Comparison of ENCODE assay signal across 8 cellular contexts in genomic region chr2:30232027-30232800, GRCh38. TPM values are rescaled to one million over a fixed set of nuclear protein-coding genes. Genes with fewer than 3 reads are reported as not detected.
DNase-seq lines count a peak whose midpoint lies in the region; ATAC-seq and TF ChIP-seq lines count a peak whose summit lies in the region.

No MANE protein-coding gene starts in this region.

- BruUV-seq in PC-3 (replicated peaks; lab: Mats Ljungman, UMichigan) = no TSS peak

- H3F3A ChIP-seq in PC-3 (ENCODE audit: low read length, unreplicated experiment) = no peaks in the 10 kb centered on the region

- no peaks in the 10 kb centered on the region for H4K20me1 ChIP-seq in PC-3 (ENCODE audit: low read length)

- intact Hi-C loops in PC-3 (cut with micrococcal nuclease) (no loop called here), posterior vena cava (cut with DNase I) (loop anchor here (5.0 to 10.0 kb wide), 2 partner anchors 123 to 190 kb away; no protein-coding TSS in a partner anchor)

- H3K36me3 Mint-ChIP-seq in glutamatergic neuron (ENCODE audit: unreplicated experiment) = peaks cover 7% of the 10 kb centered on the region

- H2AFZ ChIP-seq in PC-3 (ENCODE audit: low read length) = peak overlapping the region; percentile 84

- H3K4me2 ChIP-seq in PC-3 (ENCODE audit: low read length) = peak overlapping the region; percentile 92

- peaks cover 14% of the 10 kb centered on the region for H3K27me3 Mint-ChIP-seq in glutamatergic neuron (ENCODE audit: unreplicated experiment)

- H3K36me3 ChIP-seq in PC-3 (ENCODE audit: low read depth, low read length) = no peaks in the 10 kb centered on the region

- H3K4me3 ChIP-seq in PC-3 (ENCODE audit: low read length) = peak overlapping the region; percentile 67

- H3K4me1 ChIP-seq in PC-3 (ENCODE audit: insufficient read depth, low read length) = peaks cover 33% of the 10 kb centered on the region

- ATAC-seq in HG03139 (IDR thresholded peaks at IDR 0.05; ENCODE audit: unreplicated experiment) (peak; percentile 26), PC-3 (peak; percentile 16)

- H3K9ac ChIP-seq in PC-3 (ENCODE audit: low read length) = no peak overlapping the region

- peaks cover 21% of the 10 kb centered on the region for H3K4me1 Mint-ChIP-seq in glutamatergic neuron (ENCODE audit: low read depth, unreplicated experiment)

- peak overlapping the region; percentile 88 for H3K4me3 Mint-ChIP-seq in glutamatergic neuron (ENCODE audit: unreplicated experiment)

- POLR2A ChIA-PET in PC-3 (lab: Charles Lee; ENCODE audit: unreplicated experiment) = no interaction called here

- peaks cover 13% of the 10 kb centered on the region for H3K9me3 Mint-ChIP-seq in glutamatergic neuron (ENCODE audit: unreplicated experiment)

- peaks cover 36% of the 10 kb centered on the region for H3K27me3 ChIP-seq in PC-3 (ENCODE audit: low read length)

- TF ChIP-seq CTCF in PC-3 (conservative IDR thresholded peaks at IDR 0.05; ENCODE audit: low read depth, low read length) (no peak), glutamatergic neuron (IDR thresholded peaks at IDR 0.05; ENCODE audit: partially characterized antibody, unreplicated experiment) (no peak)

- peak overlapping the region; percentile 79 for H3K27ac Mint-ChIP-seq in glutamatergic neuron (ENCODE audit: unreplicated experiment)

- no peaks in the 10 kb centered on the region for H3K79me2 ChIP-seq in PC-3 (ENCODE audit: low read length)

- CTCF ChIA-PET in PC-3 (lab: Charles Lee) = no interaction called here

- H3K27ac ChIP-seq in PC-3 (ENCODE audit: low read length) = no peak overlapping the region

- H3K9me2 ChIP-seq in PC-3 (replicated peaks; ENCODE audit: low read length) = no peaks in the 10 kb centered on the region

- no peaks in the 10 kb centered on the region for H3K9me3 ChIP-seq in PC-3 (ENCODE audit: low read length)

- DNase-seq in NCI-H446 (lab: John Stamatoyannopoulos, UW) = peak; percentile 18 to 37
- DNase-seq in NCI-H446 treated with DMSO at 0.1 percent for 48 hours (lab: John Stamatoyannopoulos, UW) = no peak
- DNase-seq in PC-3 = no peak
- DNase-seq in activated T-helper 9 cell treated with anti-CD3 and anti-CD28 coated beads, Interleukin-2, amount 50 U/mL, for 16 hours (ENCODE audit: low read depth) = peak; percentile 62
- peak; percentile 74 for DNase-seq in glutamatergic neuron
- DNase-seq in posterior vena cava (ENCODE audit: low spot score) = peak; percentile 89
- DNase-seq in GM19240 (ENCODE audit: insufficient read length, low spot score) = no peak

RNA-seq across cellular contexts. Expression of gene LBH, which starts 0.9 kb away (rescaled TPM):
- total RNA-seq in PC-3 (2014; rRNA removed) (0.40 and 5.8 TPM in 2 replicates), glutamatergic neuron (ENCODE audit: unreplicated experiment) (112 TPM), posterior vena cava (100 to 1,000 TPM; 104 to 280 TPM)

Comparison
In these comparisons a context has a peak if more than half of its experiments do, and no peak if none do; other contexts are left out.
1. DNase-seq: peak in NCI-H446 (2 of 2), activated T-helper 9 cell treated with anti-CD3 and anti-CD28 coated beads, Interleukin-2, amount 50 U/mL, for 16 hours (single experiment), glutamatergic neuron (single experiment) and posterior vena cava (single experiment); none in NCI-H446 treated with DMSO at 0.1 percent for 48 hours (single experiment), PC-3 (single experiment) and GM19240 (single experiment).
2. RNA of gene LBH, which starts 0.9 kb away (total RNA-seq): 104 to 280 TPM in posterior vena cava and 112 TPM in glutamatergic neuron (single experiment); 0.40 to 5.8 TPM in PC-3; every median in the first group is over 10 times any median in the second.